Comparison of ENCODE assay signal across 8 cellular contexts in genomic region chr17:44385287-44386181, GRCh38. TPM values are rescaled to one million over a fixed set of nuclear protein-coding genes. Genes with fewer than 3 reads are reported as not detected.
DNase-seq lines count a peak whose midpoint lies in the region; ATAC-seq and TF ChIP-seq lines count a peak whose summit lies in the region.

No MANE protein-coding gene starts in this region.

- peak; percentile 89 to 91 for ATAC-seq in activated T-cell treated with anti-CD3 and anti-CD28 coated beads, Interleukin-2, amount 50 U/mL, for 72 hours (replicated peaks in 1 of 2)
- peak; percentile 88 to 89 for ATAC-seq in naive thymus-derived CD8-positive, alpha-beta T cell
- ATAC-seq in stimulated activated memory B cell treated with anti-CD40 and anti-IgM and Interleukin-4, amounts not matched to agents 10 μg/mL and 1 μg/mL and 100 μg/mL, for 72 hours: peak; percentile 82
- ATAC-seq in GM21367 (IDR thresholded peaks at IDR 0.05; ENCODE audit: unreplicated experiment): no peak

- H3K9me3 ChIP-seq in OCI-LY7 (ENCODE audit: low read length): no peaks in the 10 kb centered on the region
- H3K9me3 ChIP-seq in fibroblast of lung (ENCODE audit: control insufficient read depth, insufficient read depth, low read depth, low read length): no peaks in the 10 kb centered on the region

- peak overlapping the region; percentile 53 for H3K9ac ChIP-seq in fibroblast of lung (ENCODE audit: insufficient read depth, low read length)

- BruUV-seq in OCI-LY7 (replicated peaks; lab: Mats Ljungman, UMichigan): no TSS peak

- peak overlapping the region; percentile 80 to 86 for H3K4me3 Mint-ChIP-seq in activated T-cell treated with anti-CD3 and anti-CD28 coated beads, Interleukin-2, amount 50 U/mL, for 72 hours
- H3K4me3 Mint-ChIP-seq in naive thymus-derived CD8-positive, alpha-beta T cell: peak overlapping the region; percentile 71 to 91 (median 79)
- H3K4me3 Mint-ChIP-seq in stimulated activated memory B cell treated with anti-CD40 and anti-IgM and Interleukin-4, amounts not matched to agents 10 μg/mL and 1 μg/mL and 100 μg/mL, for 72 hours: peak overlapping the region; percentile 75

- H2AFZ ChIP-seq in OCI-LY7 (ENCODE audit: low read length) (peak overlapping the region; percentile 51; the same call in 1 of the 2 replicates), fibroblast of lung (ENCODE audit: low read length) (peak overlapping the region; percentile 75)

- H4K20me1 ChIP-seq in OCI-LY7 (ENCODE audit: insufficient read depth, low read length) (no peaks in the 10 kb centered on the region), fibroblast of lung (ENCODE audit: control insufficient read depth, extremely low read depth, insufficient read depth, low read length) (no peaks in the 10 kb centered on the region)

- peaks cover 21% of the 10 kb centered on the region for H3K4me1 Mint-ChIP-seq in activated T-cell treated with anti-CD3 and anti-CD28 coated beads, Interleukin-2, amount 50 U/mL, for 72 hours (ENCODE audit: low read depth)
- H3K4me1 Mint-ChIP-seq in naive thymus-derived CD8-positive, alpha-beta T cell: peaks cover 13 to 27% (median 24%) of the 10 kb centered on the region in 4 donors
- H3K4me1 Mint-ChIP-seq in stimulated activated memory B cell treated with anti-CD40 and anti-IgM and Interleukin-4, amounts not matched to agents 10 μg/mL and 1 μg/mL and 100 μg/mL, for 72 hours: peaks cover 32% of the 10 kb centered on the region

- TF ChIP-seq CTCF in OCI-LY7 (conservative IDR thresholded peaks at IDR 0.05; ENCODE audit: low read length) (0 out of 2 replicates have a peak, but pooled peaks have one; percentile 13), fibroblast of lung (conservative IDR thresholded peaks at IDR 0.05 in 1 of 2, IDR thresholded peaks at IDR 0.05 in 1 of 2; ENCODE audit: low read depth in 1 of 2, low read length in 2 of 2) (peak in 1 of 2 donors; percentile 22)

- no peaks in the 10 kb centered on the region for H3K9me2 ChIP-seq in OCI-LY7 (ENCODE audit: insufficient read depth, low read length)

- CTCF ChIA-PET in OCI-LY7 (lab: Charles Lee; ENCODE audit: unreplicated experiment): no interaction called here

- H3K4me1 ChIP-seq in OCI-LY7 (ENCODE audit: insufficient read depth, low read length, poor library complexity, severe bottlenecking) (peaks cover 7% of the 10 kb centered on the region), fibroblast of lung (ENCODE audit: control insufficient read depth, extremely low read depth, insufficient read depth, low read length) (peaks cover 5% of the 10 kb centered on the region)

- DNase-seq in EL: peak; percentile 83
- DNase-seq in HS-5 (ENCODE audit: low read depth): peak; percentile 33
- DNase-seq in OCI-LY7 (ENCODE audit: low spot score): peak; percentile 47
- peak; percentile 90 to 91 for DNase-seq in activated T-cell treated with anti-CD3 and anti-CD28 coated beads, Interleukin-2, amount 50 U/mL, for 72 hours
- DNase-seq in fibroblast of lung (ENCODE audit: low read depth in 2 of 2): peak; percentile 61 to 70
- peak; percentile 68 to 86 (median 78) for DNase-seq in naive thymus-derived CD8-positive, alpha-beta T cell

- H3K27ac ChIP-seq in OCI-LY7 (ENCODE audit: low read depth, low read length, poor library complexity, severe bottlenecking) (no peak overlapping the region), fibroblast of lung (ENCODE audit: insufficient read depth, low read length) (no peak overlapping the region)

- H3K27ac Mint-ChIP-seq in activated T-cell treated with anti-CD3 and anti-CD28 coated beads, Interleukin-2, amount 50 U/mL, for 72 hours: no peak overlapping the region
- H3K27ac Mint-ChIP-seq in naive thymus-derived CD8-positive, alpha-beta T cell: peak overlapping the region in 2 of 10 donors; percentile 40
- H3K27ac Mint-ChIP-seq in stimulated activated memory B cell treated with anti-CD40 and anti-IgM and Interleukin-4, amounts not matched to agents 10 μg/mL and 1 μg/mL and 100 μg/mL, for 72 hours: peak overlapping the region; percentile 51

- H3K79me2 ChIP-seq in OCI-LY7 (ENCODE audit: insufficient read depth, low read depth, low read length): no peaks in the 10 kb centered on the region
- H3K79me2 ChIP-seq in fibroblast of lung (ENCODE audit: control insufficient read depth, insufficient read depth, low read length): no peaks in the 10 kb centered on the region

- POLR2A ChIA-PET in OCI-LY7 (lab: Charles Lee): no interaction called here
- POLR2A ChIA-PET in naive thymus-derived CD8-positive, alpha-beta T cell (lab: Charles Lee): no interaction called here

- H3K27me3 Mint-ChIP-seq in activated T-cell treated with anti-CD3 and anti-CD28 coated beads, Interleukin-2, amount 50 U/mL, for 72 hours (ENCODE audit: low read depth): peaks cover 36% of the 10 kb centered on the region
- H3K27me3 Mint-ChIP-seq in naive thymus-derived CD8-positive, alpha-beta T cell: peaks cover 10 to 35% (median 14%) of the 10 kb centered on the region in 5 donors
- H3K27me3 Mint-ChIP-seq in stimulated activated memory B cell treated with anti-CD40 and anti-IgM and Interleukin-4, amounts not matched to agents 10 μg/mL and 1 μg/mL and 100 μg/mL, for 72 hours: peaks cover 84% of the 10 kb centered on the region

- peak overlapping the region; percentile 62 for H3K4me3 ChIP-seq in OCI-LY7 (ENCODE audit: low read depth, low read length, poor library complexity, severe bottlenecking)
- peak overlapping the region; percentile 45 to 63 (median 60) for H3K4me3 ChIP-seq in fibroblast of lung (replicated peaks in 1 of 4; ENCODE audit: control extremely low read depth in 1 of 4, insufficient read depth in 1 of 4, low read depth in 3 of 4, low read length in 4 of 4)

- H3K4me2 ChIP-seq in OCI-LY7 (ENCODE audit: low read length) (peak overlapping the region; percentile 68), fibroblast of lung (ENCODE audit: extremely low read depth, insufficient read depth, low read length) (peak overlapping the region; percentile 94)

- H3K36me3 ChIP-seq in OCI-LY7 (ENCODE audit: insufficient read depth, low read length): no peaks in the 10 kb centered on the region
- H3K36me3 ChIP-seq in fibroblast of lung (ENCODE audit: control insufficient read depth, insufficient read depth, low read length): no peaks in the 10 kb centered on the region

- intact Hi-C loops in OCI-LY7 (cut with micrococcal nuclease; ENCODE audit: unreplicated experiment): no loop called here

- H3K36me3 Mint-ChIP-seq in activated T-cell treated with anti-CD3 and anti-CD28 coated beads, Interleukin-2, amount 50 U/mL, for 72 hours (ENCODE audit: insufficient read depth in 2 of 2): no peaks in the 10 kb centered on the region
- H3K36me3 Mint-ChIP-seq in naive thymus-derived CD8-positive, alpha-beta T cell: no peaks in the 10 kb centered on the region
- no peaks in the 10 kb centered on the region for H3K36me3 Mint-ChIP-seq in stimulated activated memory B cell treated with anti-CD40 and anti-IgM and Interleukin-4, amounts not matched to agents 10 μg/mL and 1 μg/mL and 100 μg/mL, for 72 hours

- H3K9me3 Mint-ChIP-seq in activated T-cell treated with anti-CD3 and anti-CD28 coated beads, Interleukin-2, amount 50 U/mL, for 72 hours: no peaks in the 10 kb centered on the region
- H3K9me3 Mint-ChIP-seq in naive thymus-derived CD8-positive, alpha-beta T cell: no peaks in the 10 kb centered on the region
- peaks cover 5% of the 10 kb centered on the region for H3K9me3 Mint-ChIP-seq in stimulated activated memory B cell treated with anti-CD40 and anti-IgM and Interleukin-4, amounts not matched to agents 10 μg/mL and 1 μg/mL and 100 μg/mL, for 72 hours

- H3K27me3 ChIP-seq in fibroblast of lung (ENCODE audit: control insufficient read depth, insufficient read depth, low read length): peaks cover 29% of the 10 kb centered on the region

RNA-seq across cellular contexts. Expression of gene ITGA2B, which starts 3.9 kb away (rescaled TPM):
- total RNA-seq in OCI-LY7 (2014; rRNA removed; shearing (Covaris generic)): 0.44 and 0.57 TPM in 2 replicates
- total RNA-seq in OCI-LY7 (2022) (0.46 and 0.63 TPM in 2 replicates), fibroblast of lung (0.26 and 0.66 TPM in 2 replicates)
- 1 to 10 TPM; 2.1 to 3.2 TPM for total RNA-seq in activated T-cell treated with anti-CD3 and anti-CD28 coated beads, Interleukin-2, amount 50 U/mL, for 72 hours
- polyA plus RNA-seq in fibroblast of lung: 0.06 and 0.10 TPM in 2 replicates
- 0.13 and 0.31 TPM in 2 replicates for polyA plus RNA-seq in fibroblast of lung (2012)
- polyA minus RNA-seq in fibroblast of lung (ENCODE audit: low replicate concordance): 0.43 and 4.1 TPM in 2 replicates
- total RNA-seq in naive thymus-derived CD8-positive, alpha-beta T cell: 1 to 10 TPM in 1 of 2 experiments, under 1 TPM in 1; 0.86 to 1.6 TPM
- not detected for polyA plus RNA-seq in naive thymus-derived CD8-positive, alpha-beta T cell

RNA-seq across cellular contexts. Expression of gene FAM171A2, which starts 21.9 kb away (rescaled TPM):
- total RNA-seq in OCI-LY7 (2014; rRNA removed; shearing (Covaris generic)): 3.4 and 8.8 TPM in 2 replicates
- total RNA-seq in OCI-LY7 (2022): 4.2 and 4.6 TPM in 2 replicates
- under 1 TPM; 0.14 to 0.41 TPM for total RNA-seq in activated T-cell treated with anti-CD3 and anti-CD28 coated beads, Interleukin-2, amount 50 U/mL, for 72 hours
- total RNA-seq in fibroblast of lung: 5.0 and 6.4 TPM in 2 replicates
- polyA plus RNA-seq in fibroblast of lung: 1.4 and 1.7 TPM in 2 replicates
- 3.9 and 4.6 TPM in 2 replicates for polyA plus RNA-seq in fibroblast of lung (2012)
- polyA minus RNA-seq in fibroblast of lung (ENCODE audit: low replicate concordance): 2.3 and 2.4 TPM in 2 replicates
- total RNA-seq in naive thymus-derived CD8-positive, alpha-beta T cell: 1 to 10 TPM; 1.3 to 1.5 TPM
- polyA plus RNA-seq in naive thymus-derived CD8-positive, alpha-beta T cell: under 1 TPM; 0.08 to 0.33 (median 0.10) TPM

RNA-seq across cellular contexts. Expression of gene GRN, which starts 40.4 kb away (rescaled TPM):
- total RNA-seq in OCI-LY7 (2014; rRNA removed; shearing (Covaris generic)): 185 and 203 TPM in 2 replicates
- 228 and 247 TPM in 2 replicates for total RNA-seq in OCI-LY7 (2022)
- 10 to 100 TPM; 57.8 to 58.7 TPM for total RNA-seq in activated T-cell treated with anti-CD3 and anti-CD28 coated beads, Interleukin-2, amount 50 U/mL, for 72 hours
- total RNA-seq in fibroblast of lung: 315 and 448 TPM in 2 replicates
- 146 and 151 TPM in 2 replicates for polyA plus RNA-seq in fibroblast of lung
- 262 and 290 TPM in 2 replicates for polyA plus RNA-seq in fibroblast of lung (2012)
- 305 and 324 TPM in 2 replicates for polyA minus RNA-seq in fibroblast of lung (ENCODE audit: low replicate concordance)
- 10 to 100 TPM; 27.5 to 33.5 TPM for total RNA-seq in naive thymus-derived CD8-positive, alpha-beta T cell
- 10 to 100 TPM; 24.8 to 43.7 (median 41.6) TPM for polyA plus RNA-seq in naive thymus-derived CD8-positive, alpha-beta T cell

Comparison
In these comparisons a context has a peak if more than half of its experiments do, and no peak if none do; other contexts are left out.
1. DNase-seq: peak in every context shown above with its lines; median percentile 90 in activated T-cell treated with anti-CD3 and anti-CD28 coated beads, Interleukin-2, amount 50 U/mL, for 72 hours; 83 in EL; 78 in naive thymus-derived CD8-positive, alpha-beta T cell; 66 in fibroblast of lung; 47 in OCI-LY7; 33 in HS-5.